Comparison of ENCODE assay signal across 1 cellular context in the genomic region with DNA sequence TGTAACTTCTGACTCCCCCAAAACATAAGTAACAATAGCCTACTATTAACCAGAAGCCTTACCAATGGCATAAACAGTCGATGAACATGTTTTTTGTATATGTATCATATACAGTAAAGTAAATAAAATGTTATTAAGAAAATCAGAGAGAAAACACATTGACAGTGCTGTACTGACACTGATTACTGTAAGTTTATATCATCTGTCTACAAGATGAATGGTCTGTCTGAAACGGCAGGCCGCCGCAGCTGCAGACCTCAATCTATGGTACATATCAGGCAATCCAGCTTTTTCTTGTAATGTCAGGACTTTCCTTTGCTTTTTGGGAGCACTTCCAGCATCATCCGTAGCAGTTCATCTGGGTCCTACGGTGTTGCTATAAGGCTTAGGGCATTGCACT.
TF ChIP-seq lines count a peak whose summit lies in the region.

No MANE protein-coding gene starts in this region.

TF ChIP-seq in IMR-90, 13 proteins besides CTCF, POLR2A, EP300 and RAD21:
- TF ChIP-seq CHD1 (IDR thresholded peaks at IDR 0.05; ENCODE audit: low read depth, low read length) (no peak), MXI1 (IDR thresholded peaks at IDR 0.05; ENCODE audit: borderline replicate concordance, low read depth, low read length) (no peak), CEBPB (IDR thresholded peaks at IDR 0.05; ENCODE audit: low read depth, low read length) (no peak), ELK1 (IDR thresholded peaks at IDR 0.05; ENCODE audit: borderline replicate concordance, low read depth, low read length) (no peak), MAFK (IDR thresholded peaks at IDR 0.05; ENCODE audit: low read depth, low read length) (no peak), RFX5 (IDR thresholded peaks at IDR 0.05; ENCODE audit: low read depth, low read length) (no peak), NFE2L2 (IDR thresholded peaks at IDR 0.05; ENCODE audit: low read depth, low read length) (no peak), SMC3 (IDR thresholded peaks at IDR 0.05; ENCODE audit: low read depth, low read length) (no peak), USF2 (IDR thresholded peaks at IDR 0.05; ENCODE audit: low read depth, low read length) (no peak), MAZ (IDR thresholded peaks at IDR 0.05; ENCODE audit: borderline replicate concordance, low read depth, low read length) (no peak), RCOR1 (IDR thresholded peaks at IDR 0.05; ENCODE audit: insufficient replicate concordance, low read length) (no peak), BHLHE40 (IDR thresholded peaks at IDR 0.05; ENCODE audit: low read depth, low read length) (no peak), FOS (IDR thresholded peaks at IDR 0.05; ENCODE audit: low read depth, low read length) (no peak)
